ENCODE assay signal across 11 cellular contexts in the genomic region with DNA sequence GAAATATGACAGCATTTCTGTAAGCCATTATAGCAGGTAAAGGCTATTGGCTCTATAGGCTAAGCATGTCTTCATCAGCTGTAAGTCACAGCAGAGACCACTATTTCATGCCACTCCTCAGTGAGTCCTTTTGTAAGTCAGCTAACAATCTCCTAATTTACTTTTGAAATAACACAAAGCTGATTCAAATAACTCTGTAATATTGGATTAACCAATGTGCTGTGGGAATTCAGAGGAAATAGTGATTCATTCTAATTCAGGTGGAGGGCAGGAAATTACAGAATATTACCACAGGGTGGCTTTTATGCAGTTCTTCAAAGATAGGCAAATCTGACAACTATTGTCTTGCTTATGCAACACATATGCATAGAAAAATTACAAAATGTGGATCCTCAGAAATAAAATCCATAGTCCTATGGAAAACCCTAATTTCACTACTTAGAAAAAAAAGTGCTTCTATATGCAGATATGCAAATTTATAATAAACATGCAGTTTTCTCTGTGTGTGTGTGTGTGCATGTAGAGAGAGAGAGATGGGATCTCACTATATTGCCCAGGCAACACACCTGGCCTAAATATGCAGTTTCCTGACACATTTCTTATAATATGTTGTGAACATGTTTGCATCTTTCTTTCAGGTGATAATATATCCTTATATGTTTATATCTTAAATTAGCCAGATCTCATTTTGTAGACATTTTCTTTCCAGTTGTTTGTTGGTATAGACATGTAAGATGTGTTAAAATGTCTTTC. TPM values are rescaled to one million over a fixed set of nuclear protein-coding genes. Genes with fewer than 3 reads are reported as not detected.
DNase-seq lines count a peak whose midpoint lies in the region; ATAC-seq and TF ChIP-seq lines count a peak whose summit lies in the region.
"Had no signal": no experiment of that assay in that cellular context is flagged by ENCODE, and none has a peak within 500 bp of the region (broad histone marks: within the 10 kb centered on the region; RNA-seq: fewer than 3 reads in every experiment).

No MANE protein-coding gene starts in this region.

- H3K36me3 ChIP-seq in SJCRH30 = no peaks in the 10 kb centered on the region
- no peaks in the 10 kb centered on the region for H3K36me3 ChIP-seq in ascending aorta
- H3K36me3 ChIP-seq: stomach had no signal

- H3K4me3 ChIP-seq in SJCRH30 = no peak overlapping the region
- no peak overlapping the region for H3K4me3 ChIP-seq in ascending aorta
- H3K4me3 ChIP-seq: stomach had no signal

- H3K27me3 ChIP-seq in SJCRH30 = no peaks in the 10 kb centered on the region
- H3K27me3 ChIP-seq in foreskin keratinocyte = no peaks in the 10 kb centered on the region
- H3K27me3 ChIP-seq in ascending aorta = no peaks in the 10 kb centered on the region
- H3K27me3 ChIP-seq: stomach had no signal

- ATAC-seq in foreskin keratinocyte = peak; percentile 50

- H3K4me1 ChIP-seq in SJCRH30 (peaks cover 26% of the 10 kb centered on the region), foreskin keratinocyte (no peaks in the 10 kb centered on the region), ascending aorta (no peaks in the 10 kb centered on the region)

- H3K27ac ChIP-seq in SJCRH30 = peak overlapping the region; percentile 92
- H3K27ac ChIP-seq in foreskin keratinocyte = no peak overlapping the region
- H3K27ac ChIP-seq in ascending aorta = no peak overlapping the region
- H3K27ac ChIP-seq: stomach had no signal

- TF ChIP-seq CTCF in foreskin keratinocyte (conservative IDR thresholded peaks at IDR 0.05) (peak; percentile 57), ascending aorta (IDR thresholded peaks at IDR 0.05) (no peak)

- DNase-seq in AG08395 (ENCODE audit: low spot score) (peak; percentile 10), HCEC 1CT (peak; percentile 4), SJCRH30 (peak in 1 of 2 experiments; percentile 38), foreskin keratinocyte (peak; percentile 17 to 35), ascending aorta (ENCODE audit: low spot score in 2 of 2) (no peak), NCI-H2196 treated with DMSO at 0.1 percent for 48 hours (lab: John Stamatoyannopoulos, UW; ENCODE audit: unreplicated experiment) (no peak)
- no peak for DNase-seq in stimulated activated CD4-positive, alpha-beta T cell treated with anti-CD3 and anti-CD28 coated beads, Interleukin-15, amount 100 ng/mL, for 24 hours
- no peak for DNase-seq in effector CD4-positive, alpha-beta T cell
- DNase-seq: activated CD4-positive, alpha-beta T cell treated with anti-CD3 and anti-CD28 coated beads for 48 hours; NCI-H187; stomach had no signal

- intact Hi-C loops in ascending aorta (cut with DNase I) = no loop called here

- no peaks in the 10 kb centered on the region; the same call in 1 of the 2 replicates for H3K9me3 ChIP-seq in SJCRH30 (replicated peaks)
- H3K9me3 ChIP-seq in ascending aorta = no peaks in the 10 kb centered on the region
- H3K9me3 ChIP-seq: stomach had no signal

RNA-seq across cellular contexts. Expression of a gene that starts 4.8 kb away (rescaled TPM):
- 0.12 TPM in 1 of 2 replicates, not detected in the other for total RNA-seq in SJCRH30 (2014; rRNA removed; shearing (Covaris generic))
- total RNA-seq in foreskin keratinocyte = not detected in 2 replicates
- not detected in 2 replicates for polyA plus RNA-seq in foreskin keratinocyte
- total RNA-seq in ascending aorta = not detected
- total RNA-seq: stomach had no signal
- polyA plus RNA-seq: stomach had no signal

RNA-seq across cellular contexts. Expression of a gene that starts 31.1 kb away (rescaled TPM):
- total RNA-seq in SJCRH30 (2014; rRNA removed; shearing (Covaris generic)) = 27.3 and 30.9 TPM in 2 replicates
- 60.8 and 69.4 TPM in 2 replicates for total RNA-seq in foreskin keratinocyte
- 72.2 and 76.7 TPM in 2 replicates for polyA plus RNA-seq in foreskin keratinocyte
- 63.2 TPM for total RNA-seq in ascending aorta

Comparison
In these comparisons a context has a peak if more than half of its experiments do, and no peak if none do; other contexts are left out.
1. DNase-seq: peak in AG08395 (single experiment), HCEC 1CT (single experiment) and foreskin keratinocyte (2 of 2); none in ascending aorta (0 of 2), NCI-H2196 treated with DMSO at 0.1 percent for 48 hours (single experiment), stimulated activated CD4-positive, alpha-beta T cell treated with anti-CD3 and anti-CD28 coated beads, Interleukin-15, amount 100 ng/mL, for 24 hours (single experiment) and effector CD4-positive, alpha-beta T cell (single experiment).